Comparison of ENCODE assay signal across 1 cellular context in the genomic region with DNA sequence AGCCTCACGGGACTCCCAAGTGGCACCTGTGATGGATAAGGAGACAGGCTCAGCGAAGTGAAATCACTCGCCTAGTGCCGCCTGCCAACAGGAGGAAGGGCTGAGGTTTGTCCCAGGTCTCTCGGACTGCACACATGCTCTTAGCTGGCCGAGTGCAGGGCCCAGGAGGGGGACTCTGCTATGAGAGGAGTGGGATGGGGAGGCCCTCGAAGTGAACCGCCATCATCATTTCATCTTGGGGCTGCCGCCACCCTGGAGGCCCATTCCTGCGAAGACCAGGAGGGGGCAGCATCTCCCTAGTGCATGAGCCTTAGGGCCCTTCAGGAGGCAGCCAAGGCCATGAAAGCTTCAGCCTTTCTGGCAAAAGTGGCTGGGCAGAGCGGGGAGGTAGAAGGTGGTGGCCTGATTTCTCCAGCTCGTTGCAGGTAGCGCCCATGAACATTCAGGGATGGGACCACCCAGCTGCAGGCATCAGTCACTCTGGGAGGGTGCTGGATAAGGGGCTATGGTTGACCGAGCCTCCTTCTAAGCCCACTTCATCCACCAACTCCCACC.
TF ChIP-seq lines count a peak whose summit lies in the region.

No MANE protein-coding gene starts in this region.

TF ChIP-seq in K562, 482 proteins besides CTCF, POLR2A, EP300 and RAD21 (continued from another document):
- TF ChIP-seq, protein P1, sequence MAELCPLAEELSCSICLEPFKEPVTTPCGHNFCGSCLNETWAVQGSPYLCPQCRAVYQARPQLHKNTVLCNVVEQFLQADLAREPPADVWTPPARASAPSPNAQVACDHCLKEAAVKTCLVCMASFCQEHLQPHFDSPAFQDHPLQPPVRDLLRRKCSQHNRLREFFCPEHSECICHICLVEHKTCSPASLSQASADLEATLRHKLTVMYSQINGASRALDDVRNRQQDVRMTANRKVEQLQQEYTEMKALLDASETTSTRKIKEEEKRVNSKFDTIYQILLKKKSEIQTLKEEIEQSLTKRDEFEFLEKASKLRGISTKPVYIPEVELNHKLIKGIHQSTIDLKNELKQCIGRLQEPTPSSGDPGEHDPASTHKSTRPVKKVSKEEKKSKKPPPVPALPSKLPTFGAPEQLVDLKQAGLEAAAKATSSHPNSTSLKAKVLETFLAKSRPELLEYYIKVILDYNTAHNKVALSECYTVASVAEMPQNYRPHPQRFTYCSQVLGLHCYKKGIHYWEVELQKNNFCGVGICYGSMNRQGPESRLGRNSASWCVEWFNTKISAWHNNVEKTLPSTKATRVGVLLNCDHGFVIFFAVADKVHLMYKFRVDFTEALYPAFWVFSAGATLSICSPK (IDR thresholded peaks at IDR 0.05; ENCODE audit: borderline replicate concordance): no peak
- TF ChIP-seq CTBP1 (IDR thresholded peaks at IDR 0.05; ENCODE audit: borderline replicate concordance): peak; percentile 72
- TF ChIP-seq JUND (IDR thresholded peaks at IDR 0.05; ENCODE audit: borderline replicate concordance, low read depth, low read length): peak; percentile 62
- TF ChIP-seq JUND (tag; IDR thresholded peaks at IDR 0.05; ENCODE audit: borderline replicate concordance, low read depth, low read length): no peak; the same call in 2 of the 3 replicates
- TF ChIP-seq, protein P2, sequence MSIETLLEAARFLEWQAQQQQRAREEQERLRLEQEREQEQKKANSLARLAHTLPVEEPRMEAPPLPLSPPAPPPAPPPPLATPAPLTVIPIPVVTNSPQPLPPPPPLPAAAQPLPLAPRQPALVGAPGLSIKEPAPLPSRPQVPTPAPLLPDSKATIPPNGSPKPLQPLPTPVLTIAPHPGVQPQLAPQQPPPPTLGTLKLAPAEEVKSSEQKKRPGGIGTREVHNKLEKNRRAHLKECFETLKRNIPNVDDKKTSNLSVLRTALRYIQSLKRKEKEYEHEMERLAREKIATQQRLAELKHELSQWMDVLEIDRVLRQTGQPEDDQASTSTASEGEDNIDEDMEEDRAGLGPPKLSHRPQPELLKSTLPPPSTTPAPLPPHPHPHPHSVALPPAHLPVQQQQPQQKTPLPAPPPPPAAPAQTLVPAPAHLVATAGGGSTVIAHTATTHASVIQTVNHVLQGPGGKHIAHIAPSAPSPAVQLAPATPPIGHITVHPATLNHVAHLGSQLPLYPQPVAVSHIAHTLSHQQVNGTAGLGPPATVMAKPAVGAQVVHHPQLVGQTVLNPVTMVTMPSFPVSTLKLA (conservative IDR thresholded peaks at IDR 0.05): 0 out of 4 replicates have a peak, but pooled peaks of 1 of the 2 experiments have one; percentile 11
- TF ChIP-seq, protein P3, sequence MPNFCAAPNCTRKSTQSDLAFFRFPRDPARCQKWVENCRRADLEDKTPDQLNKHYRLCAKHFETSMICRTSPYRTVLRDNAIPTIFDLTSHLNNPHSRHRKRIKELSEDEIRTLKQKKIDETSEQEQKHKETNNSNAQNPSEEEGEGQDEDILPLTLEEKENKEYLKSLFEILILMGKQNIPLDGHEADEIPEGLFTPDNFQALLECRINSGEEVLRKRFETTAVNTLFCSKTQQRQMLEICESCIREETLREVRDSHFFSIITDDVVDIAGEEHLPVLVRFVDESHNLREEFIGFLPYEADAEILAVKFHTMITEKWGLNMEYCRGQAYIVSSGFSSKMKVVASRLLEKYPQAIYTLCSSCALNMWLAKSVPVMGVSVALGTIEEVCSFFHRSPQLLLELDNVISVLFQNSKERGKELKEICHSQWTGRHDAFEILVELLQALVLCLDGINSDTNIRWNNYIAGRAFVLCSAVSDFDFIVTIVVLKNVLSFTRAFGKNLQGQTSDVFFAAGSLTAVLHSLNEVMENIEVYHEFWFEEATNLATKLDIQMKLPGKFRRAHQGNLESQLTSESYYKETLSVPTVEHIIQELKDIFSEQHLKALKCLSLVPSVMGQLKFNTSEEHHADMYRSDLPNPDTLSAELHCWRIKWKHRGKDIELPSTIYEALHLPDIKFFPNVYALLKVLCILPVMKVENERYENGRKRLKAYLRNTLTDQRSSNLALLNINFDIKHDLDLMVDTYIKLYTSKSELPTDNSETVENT (CRISPR knock-in tag; IDR thresholded peaks at IDR 0.05): no peak
- TF ChIP-seq LCOR (CRISPR knock-in tag; IDR thresholded peaks at IDR 0.05): 0 out of 2 replicates have a peak, but pooled peaks have one; percentile 2
- TF ChIP-seq SRF (CRISPR knock-in tag; IDR thresholded peaks at IDR 0.05): 0 out of 4 replicates have a peak, but pooled peaks of 1 of the 2 experiments have one; percentile 38
- TF ChIP-seq RBM39 (optimal IDR thresholded peaks at IDR 0.05; ENCODE audit: low read depth, low read length): no peak
- TF ChIP-seq, protein P4, sequence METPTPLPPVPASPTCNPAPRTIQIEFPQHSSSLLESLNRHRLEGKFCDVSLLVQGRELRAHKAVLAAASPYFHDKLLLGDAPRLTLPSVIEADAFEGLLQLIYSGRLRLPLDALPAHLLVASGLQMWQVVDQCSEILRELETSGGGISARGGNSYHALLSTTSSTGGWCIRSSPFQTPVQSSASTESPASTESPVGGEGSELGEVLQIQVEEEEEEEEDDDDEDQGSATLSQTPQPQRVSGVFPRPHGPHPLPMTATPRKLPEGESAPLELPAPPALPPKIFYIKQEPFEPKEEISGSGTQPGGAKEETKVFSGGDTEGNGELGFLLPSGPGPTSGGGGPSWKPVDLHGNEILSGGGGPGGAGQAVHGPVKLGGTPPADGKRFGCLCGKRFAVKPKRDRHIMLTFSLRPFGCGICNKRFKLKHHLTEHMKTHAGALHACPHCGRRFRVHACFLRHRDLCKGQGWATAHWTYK (CRISPR knock-in tag; IDR thresholded peaks at IDR 0.05): 0 out of 2 replicates have a peak, but pooled peaks have one; percentile 20
- no peak for TF ChIP-seq TCF7 (IDR thresholded peaks at IDR 0.05; ENCODE audit: borderline replicate concordance)
- peak; percentile 42; the same call in 1 of the 2 replicates for TF ChIP-seq MTA3 (IDR thresholded peaks at IDR 0.05; ENCODE audit: borderline replicate concordance)
- TF ChIP-seq SMAD3 (CRISPR knock-in tag; conservative IDR thresholded peaks at IDR 0.05): 0 out of 2 replicates have a peak, but pooled peaks have one; percentile 30
- peak; percentile 41; the same call in 1 of the 2 replicates for TF ChIP-seq ZNF263 (CRISPR knock-in tag; IDR thresholded peaks at IDR 0.05; ENCODE audit: borderline replicate concordance)
- TF ChIP-seq JUN (IDR thresholded peaks at IDR 0.05; ENCODE audit: borderline replicate concordance, low read depth, low read length): peak; percentile 54; the same call in 1 of the 2 replicates
- no peak for TF ChIP-seq JUN (CRISPR knock-in tag; IDR thresholded peaks at IDR 0.05; ENCODE audit: borderline replicate concordance)
- TF ChIP-seq ZNF76 (CRISPR knock-in tag; IDR thresholded peaks at IDR 0.05; ENCODE audit: borderline replicate concordance): 0 out of 2 replicates have a peak, but pooled peaks have one; percentile 43
- TF ChIP-seq, protein P5, sequence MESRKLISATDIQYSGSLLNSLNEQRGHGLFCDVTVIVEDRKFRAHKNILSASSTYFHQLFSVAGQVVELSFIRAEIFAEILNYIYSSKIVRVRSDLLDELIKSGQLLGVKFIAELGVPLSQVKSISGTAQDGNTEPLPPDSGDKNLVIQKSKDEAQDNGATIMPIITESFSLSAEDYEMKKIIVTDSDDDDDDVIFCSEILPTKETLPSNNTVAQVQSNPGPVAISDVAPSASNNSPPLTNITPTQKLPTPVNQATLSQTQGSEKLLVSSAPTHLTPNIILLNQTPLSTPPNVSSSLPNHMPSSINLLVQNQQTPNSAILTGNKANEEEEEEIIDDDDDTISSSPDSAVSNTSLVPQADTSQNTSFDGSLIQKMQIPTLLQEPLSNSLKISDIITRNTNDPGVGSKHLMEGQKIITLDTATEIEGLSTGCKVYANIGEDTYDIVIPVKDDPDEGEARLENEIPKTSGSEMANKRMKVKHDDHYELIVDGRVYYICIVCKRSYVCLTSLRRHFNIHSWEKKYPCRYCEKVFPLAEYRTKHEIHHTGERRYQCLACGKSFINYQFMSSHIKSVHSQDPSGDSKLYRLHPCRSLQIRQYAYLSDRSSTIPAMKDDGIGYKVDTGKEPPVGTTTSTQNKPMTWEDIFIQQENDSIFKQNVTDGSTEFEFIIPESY (CRISPR knock-in tag; IDR thresholded peaks at IDR 0.05): 0 out of 2 replicates have a peak, but pooled peaks have one; percentile 40
- TF ChIP-seq, protein P6, sequence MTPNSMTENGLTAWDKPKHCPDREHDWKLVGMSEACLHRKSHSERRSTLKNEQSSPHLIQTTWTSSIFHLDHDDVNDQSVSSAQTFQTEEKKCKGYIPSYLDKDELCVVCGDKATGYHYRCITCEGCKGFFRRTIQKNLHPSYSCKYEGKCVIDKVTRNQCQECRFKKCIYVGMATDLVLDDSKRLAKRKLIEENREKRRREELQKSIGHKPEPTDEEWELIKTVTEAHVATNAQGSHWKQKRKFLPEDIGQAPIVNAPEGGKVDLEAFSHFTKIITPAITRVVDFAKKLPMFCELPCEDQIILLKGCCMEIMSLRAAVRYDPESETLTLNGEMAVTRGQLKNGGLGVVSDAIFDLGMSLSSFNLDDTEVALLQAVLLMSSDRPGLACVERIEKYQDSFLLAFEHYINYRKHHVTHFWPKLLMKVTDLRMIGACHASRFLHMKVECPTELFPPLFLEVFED (CRISPR knock-in tag; conservative IDR thresholded peaks at IDR 0.05): 0 out of 2 replicates have a peak, but pooled peaks have one; percentile 30
